Comparison of ENCODE assay signal across 7 cellular contexts in the genomic region with DNA sequence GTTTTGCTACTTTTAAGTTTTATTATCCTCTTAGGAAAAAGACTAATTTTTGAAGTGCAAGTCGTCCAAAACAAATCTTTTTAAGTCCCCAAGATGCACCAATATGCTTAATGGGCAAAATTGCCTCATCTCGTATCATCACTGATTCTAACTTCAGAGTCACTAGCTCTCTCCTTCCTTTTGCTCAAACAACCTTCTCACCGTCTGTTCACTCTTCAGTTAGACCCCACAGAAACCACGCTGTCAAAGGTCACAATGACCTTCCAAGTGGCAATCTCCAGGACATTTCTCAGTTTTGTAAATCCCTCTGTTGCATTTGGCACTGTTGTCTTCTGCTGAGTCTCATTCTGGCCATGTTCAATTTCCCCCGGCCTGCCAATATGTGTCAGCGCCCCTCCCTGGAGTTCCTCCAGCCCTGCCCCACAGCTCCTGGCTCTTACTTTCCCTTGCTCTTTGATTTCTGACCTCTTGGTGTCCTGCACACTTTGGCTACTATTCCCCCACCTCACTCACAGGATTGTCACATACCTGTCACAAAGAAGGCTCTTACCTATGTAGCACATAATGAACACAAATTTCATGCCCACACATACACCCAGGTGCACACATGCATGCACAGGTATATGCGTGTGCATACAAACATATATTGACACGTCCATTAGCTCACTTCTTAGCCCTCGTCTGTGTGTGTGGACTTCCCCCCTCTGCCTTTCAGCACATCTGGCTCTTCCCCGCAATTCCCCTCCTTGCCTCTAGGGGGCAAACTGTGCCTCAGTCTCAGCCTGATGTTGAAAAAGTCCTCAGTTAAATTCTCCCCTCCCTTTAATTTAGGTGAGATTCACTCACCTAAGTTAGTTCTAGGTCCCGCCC.
DNase-seq lines count a peak whose midpoint lies in the region; ATAC-seq and TF ChIP-seq lines count a peak whose summit lies in the region.

No MANE protein-coding gene starts in this region.

- ATAC-seq in GM18498 (IDR thresholded peaks at IDR 0.05; ENCODE audit: unreplicated experiment) (peak; percentile 82), HG02571 (IDR thresholded peaks at IDR 0.05; ENCODE audit: unreplicated experiment) (peak; percentile 73)
- ATAC-seq in activated CD8-positive, alpha-beta memory T cell treated with anti-CD3 and anti-CD28 coated beads, Interleukin-2, amount 10 ng/mL, durations not matched to agents 7 days and 5 days, result peak; percentile 75

- H3K9me3 Mint-ChIP-seq in activated CD8-positive, alpha-beta memory T cell treated with anti-CD3 and anti-CD28 coated beads, Interleukin-2, amount 10 ng/mL, durations not matched to agents 7 days and 5 days (ENCODE audit: low read depth), result no peaks in the 10 kb centered on the region

- peak; percentile 77 for TF ChIP-seq CTCF in fibroblast of pulmonary artery (IDR thresholded peaks at IDR 0.05; ENCODE audit: low read length, missing control alignments)
- TF ChIP-seq CTCF in retinal pigment epithelial cell (conservative IDR thresholded peaks at IDR 0.05; ENCODE audit: low read depth, low read length), result peak; percentile 83

- DNase-seq in NCI-H2171 (lab: John Stamatoyannopoulos, UW) (peak; percentile 10), fibroblast of pulmonary artery (ENCODE audit: low read depth) (peak; percentile 21), retinal pigment epithelial cell (ENCODE audit: low read depth) (no peak), dedifferentiated amniotic fluid mesenchymal stem cell (ENCODE audit: extremely low spot score) (no peak)
- peak; percentile 63 for DNase-seq in activated CD8-positive, alpha-beta memory T cell treated with anti-CD3 and anti-CD28 coated beads, Interleukin-2, amount 10 ng/mL, durations not matched to agents 7 days and 5 days

- no peak overlapping the region for H3K4me3 Mint-ChIP-seq in activated CD8-positive, alpha-beta memory T cell treated with anti-CD3 and anti-CD28 coated beads, Interleukin-2, amount 10 ng/mL, durations not matched to agents 7 days and 5 days

- CTCF ChIA-PET in activated CD8-positive, alpha-beta memory T cell treated with anti-CD3 and anti-CD28 coated beads, Interleukin-2, amount 10 ng/mL, durations not matched to agents 7 days and 5 days (lab: Charles Lee), result interaction anchor here (0.8 to 2.3 kb wide), 8 partner anchors 9 to 361 kb away, joined by 3 to 15 read pairs (median 3); no protein-coding TSS in a partner anchor

- H3K27ac Mint-ChIP-seq in activated CD8-positive, alpha-beta memory T cell treated with anti-CD3 and anti-CD28 coated beads, Interleukin-2, amount 10 ng/mL, durations not matched to agents 7 days and 5 days, result no peak overlapping the region

- H3K27me3 Mint-ChIP-seq in activated CD8-positive, alpha-beta memory T cell treated with anti-CD3 and anti-CD28 coated beads, Interleukin-2, amount 10 ng/mL, durations not matched to agents 7 days and 5 days, result peaks cover 3% of the 10 kb centered on the region

- H3K4me1 Mint-ChIP-seq in activated CD8-positive, alpha-beta memory T cell treated with anti-CD3 and anti-CD28 coated beads, Interleukin-2, amount 10 ng/mL, durations not matched to agents 7 days and 5 days, result no peaks in the 10 kb centered on the region

- H3K4me3 ChIP-seq in fibroblast of pulmonary artery (replicated peaks; ENCODE audit: low read depth, low read length) (no peak overlapping the region), retinal pigment epithelial cell (ENCODE audit: low read length) (no peak overlapping the region)

- H3K36me3 Mint-ChIP-seq in activated CD8-positive, alpha-beta memory T cell treated with anti-CD3 and anti-CD28 coated beads, Interleukin-2, amount 10 ng/mL, durations not matched to agents 7 days and 5 days, result no peaks in the 10 kb centered on the region

Comparison
In these comparisons a context has a peak if more than half of its experiments do, and no peak if none do; other contexts are left out.
1. DNase-seq: peak in NCI-H2171 (single experiment), activated CD8-positive, alpha-beta memory T cell treated with anti-CD3 and anti-CD28 coated beads, Interleukin-2, amount 10 ng/mL, durations not matched to agents 7 days and 5 days (single experiment) and fibroblast of pulmonary artery (single experiment); none in retinal pigment epithelial cell (single experiment) and dedifferentiated amniotic fluid mesenchymal stem cell (single experiment).
2. Peak in every context shown above with its lines, with median percentiles within 50 percentile points of each other: ATAC-seq.